1 cellular context compared by ENCODE assay signal in the genomic region with DNA sequence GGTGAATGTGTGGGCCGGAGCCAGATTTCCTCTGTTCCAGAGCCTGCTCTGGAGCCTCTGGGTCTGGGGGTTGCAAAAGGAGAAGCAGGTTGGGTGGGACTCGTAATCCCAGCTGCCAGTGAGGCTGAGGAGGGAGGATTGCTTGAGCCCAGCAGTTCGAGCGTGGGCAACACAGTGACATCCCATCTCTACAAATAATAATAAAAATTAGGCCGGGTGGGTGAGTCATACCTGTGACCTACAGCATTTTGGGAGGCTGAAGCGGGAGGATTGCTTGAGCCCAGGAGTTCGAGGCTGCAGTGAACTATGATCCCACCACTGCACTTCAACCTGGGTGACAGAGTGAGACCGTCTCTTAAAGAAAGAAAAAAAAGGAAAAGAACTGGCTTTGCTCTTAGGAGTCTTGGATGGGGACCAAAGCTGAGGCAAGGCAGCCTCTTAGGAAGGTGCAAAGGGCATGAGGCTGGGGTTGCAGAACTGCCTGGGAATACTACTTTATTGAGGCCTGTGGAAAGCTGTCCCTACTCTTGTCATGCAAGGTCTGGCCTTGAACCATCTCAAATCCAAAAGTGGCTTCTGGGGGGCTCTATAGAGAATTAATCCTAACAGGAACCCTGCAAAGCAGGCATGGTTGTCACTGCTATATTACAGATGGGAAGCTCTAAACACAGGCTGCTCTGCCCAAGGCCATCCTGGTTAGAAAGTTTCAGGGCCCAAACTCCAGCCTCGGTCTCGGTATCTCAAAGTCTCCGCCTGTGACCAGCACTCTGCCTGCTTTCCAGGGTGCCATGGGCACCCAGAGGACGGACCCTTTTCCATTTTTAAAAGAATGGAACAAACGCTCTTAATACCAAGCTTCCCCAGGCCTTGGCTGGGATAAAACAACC.
TF ChIP-seq lines count a peak whose summit lies in the region.

No MANE protein-coding gene starts in this region.

TF ChIP-seq in IMR-90, 13 proteins besides CTCF, POLR2A, EP300 and RAD21:
- no peak for TF ChIP-seq MAFK (IDR thresholded peaks at IDR 0.05; ENCODE audit: low read depth, low read length)
- TF ChIP-seq USF2 (IDR thresholded peaks at IDR 0.05; ENCODE audit: low read depth, low read length), result no peak
- TF ChIP-seq MXI1 (IDR thresholded peaks at IDR 0.05; ENCODE audit: borderline replicate concordance, low read depth, low read length), result no peak
- TF ChIP-seq MAZ (IDR thresholded peaks at IDR 0.05; ENCODE audit: borderline replicate concordance, low read depth, low read length), result no peak
- no peak for TF ChIP-seq RFX5 (IDR thresholded peaks at IDR 0.05; ENCODE audit: low read depth, low read length)
- no peak for TF ChIP-seq BHLHE40 (IDR thresholded peaks at IDR 0.05; ENCODE audit: low read depth, low read length)
- TF ChIP-seq NFE2L2 (IDR thresholded peaks at IDR 0.05; ENCODE audit: low read depth, low read length), result no peak
